ENCODE assay signal across 8 cellular contexts in genomic region chr1:20574686-20575543, GRCh38. TPM values are rescaled to one million over a fixed set of nuclear protein-coding genes. Genes with fewer than 3 reads are reported as not detected.
DNase-seq lines count a peak whose midpoint lies in the region; ATAC-seq and TF ChIP-seq lines count a peak whose summit lies in the region.

No MANE protein-coding gene starts in this region.

- DNase-seq in EL, result peak; percentile 88
- peak; percentile 68 for DNase-seq in SKM-1 treated with dmso at 0.1 percent for 144 hours (lab: John Stamatoyannopoulos, UW; ENCODE audit: unreplicated experiment)
- DNase-seq in adrenal gland, result peak; percentile 85 to 95 (median 93)
- peak; percentile 84 for DNase-seq in hepatocyte (ENCODE audit: low spot score)
- peak; percentile 59 to 84 (median 66) for DNase-seq in stimulated activated CD4-positive, alpha-beta T cell treated with anti-CD3 and anti-CD28 coated beads, Interleukin-12 subunit alpha, Interleukin-12 subunit beta, amount 100 ng/mL, for 48 hours (ENCODE audit: low read depth in 2 of 3, low spot score in 1 of 3)
- DNase-seq in dedifferentiated amniotic fluid mesenchymal stem cell (ENCODE audit: extremely low spot score), result no peak

- no peaks in the 10 kb centered on the region for H3K9me3 ChIP-seq in Loucy (ENCODE audit: insufficient read depth, low read depth, low read length)
- no peaks in the 10 kb centered on the region for H3K9me3 ChIP-seq in adrenal gland (replicated peaks in 1 of 3)
- no peaks in the 10 kb centered on the region for H3K9me3 ChIP-seq in hepatocyte (ENCODE audit: low read depth)

- H2AFZ ChIP-seq in Loucy (ENCODE audit: low read length) (peak overlapping the region; percentile 73; the same call in 1 of the 2 replicates), hepatocyte (no peak overlapping the region)

- H3K4me1 ChIP-seq in Loucy (ENCODE audit: insufficient read depth, low read length, poor library complexity, severe bottlenecking), result no peaks in the 10 kb centered on the region
- H3K4me1 ChIP-seq in adrenal gland (replicated peaks in 1 of 2), result no peaks in the 10 kb centered on the region
- H3K4me1 ChIP-seq in hepatocyte (ENCODE audit: insufficient read depth), result no peaks in the 10 kb centered on the region

- H3K9ac ChIP-seq in Loucy (ENCODE audit: low read depth, low read length, poor library complexity, severe bottlenecking), result no peak overlapping the region

- no peaks in the 10 kb centered on the region for H3F3A ChIP-seq in Loucy (ENCODE audit: low read depth)

- ATAC-seq in GM21390 (IDR thresholded peaks at IDR 0.05; ENCODE audit: unreplicated experiment), result no peak

- H3K36me3 ChIP-seq in Loucy (ENCODE audit: insufficient read depth, low read length) (no peaks in the 10 kb centered on the region), adrenal gland (replicated peaks in 1 of 2) (no peaks in the 10 kb centered on the region), hepatocyte (replicated peaks; ENCODE audit: insufficient read depth, low read depth) (no peaks in the 10 kb centered on the region)

- no peaks in the 10 kb centered on the region for H4K20me1 ChIP-seq in Loucy (ENCODE audit: insufficient read depth, low read length, poor library complexity, severe bottlenecking)
- no peaks in the 10 kb centered on the region for H4K20me1 ChIP-seq in hepatocyte (ENCODE audit: insufficient read depth, poor library complexity, severe bottlenecking)

- H3K27me3 ChIP-seq in Loucy (ENCODE audit: insufficient read depth, low read length, poor library complexity, severe bottlenecking), result no peaks in the 10 kb centered on the region
- H3K27me3 ChIP-seq in adrenal gland, result no peaks in the 10 kb centered on the region
- peaks cover 6% of the 10 kb centered on the region for H3K27me3 ChIP-seq in hepatocyte

- H3K27ac ChIP-seq in adrenal gland (no peak overlapping the region), hepatocyte (no peak overlapping the region)

- WGBS in adrenal gland, 4 donors, result 20 to 27% (median 21%) methylated on average over 17 to 18 of the region's 18 CpGs
- WGBS in hepatocyte (ENCODE audit: low lambda C conversion rate, missing lambda C conversion rate), result 35% methylated on average over 18 of the region's 18 CpGs

- H3K4me3 ChIP-seq in Loucy (ENCODE audit: low read length, poor library complexity, severe bottlenecking) (no peak overlapping the region), adrenal gland (no peak overlapping the region), hepatocyte (no peak overlapping the region)

- no peak for TF ChIP-seq POLR2A in adrenal gland (IDR thresholded peaks at IDR 0.05)

- H3K79me2 ChIP-seq in Loucy (ENCODE audit: insufficient read depth, low read length) (no peaks in the 10 kb centered on the region), hepatocyte (no peaks in the 10 kb centered on the region)

- intact Hi-C loops in adrenal gland (cut with DNase I), result loop anchor here in 1 of 2 donors (5.0 kb wide), 1 partner anchor 53 kb away; no protein-coding TSS in a partner anchor

- TF ChIP-seq CTCF in Loucy (conservative IDR thresholded peaks at IDR 0.05; ENCODE audit: low read length) (peak; percentile 91), adrenal gland (IDR thresholded peaks at IDR 0.05) (peak; percentile 73 to 87 (median 83)), hepatocyte (IDR thresholded peaks at IDR 0.05; ENCODE audit: poor library complexity) (peak; percentile 70)

- H3K9me2 ChIP-seq in Loucy (replicated peaks; ENCODE audit: low read depth, low read length) (no peaks in the 10 kb centered on the region), hepatocyte (replicated peaks; ENCODE audit: insufficient read depth) (no peaks in the 10 kb centered on the region)

- no peak overlapping the region for H3K4me2 ChIP-seq in Loucy (ENCODE audit: low read depth, low read length, poor library complexity, severe bottlenecking)
- H3K4me2 ChIP-seq in hepatocyte, result no peak overlapping the region

RNA-seq across cellular contexts. Expression of gene CDA, which starts 14.0 kb away (rescaled TPM):
- total RNA-seq in adrenal gland, result 1 to 10 TPM in 7 of 8 donors, not detected in 1; 1.2 to 4.8 (median 3.2) TPM
- 10 to 100 TPM in 2 of 3 donors, 1 to 10 TPM in 1; 5.3 to 11.8 (median 11.5) TPM for polyA plus RNA-seq in adrenal gland
- 2.1 and 3.2 TPM in 2 replicates for total RNA-seq in hepatocyte
- polyA plus RNA-seq in hepatocyte, result 2.1 and 3.8 TPM in 2 replicates

RNA-seq across cellular contexts. Expression of gene FAM43B, which starts 22.5 kb away (rescaled TPM):
- total RNA-seq in adrenal gland, result 10 to 100 TPM; 16.2 to 67.7 (median 41.6) TPM
- 10 to 100 TPM in 2 of 3 donors, 1 to 10 TPM in 1; 5.1 to 54.9 (median 30.4) TPM for polyA plus RNA-seq in adrenal gland
- total RNA-seq in hepatocyte, result 0.10 and 0.28 TPM in 2 replicates
- 0.81 and 1.3 TPM in 2 replicates for polyA plus RNA-seq in hepatocyte

RNA-seq across cellular contexts. Expression of gene PINK1, which starts 58.3 kb away (rescaled TPM):
- total RNA-seq in adrenal gland (100 to 1,000 TPM; 211 to 586 (median 306) TPM), hepatocyte (60.5 and 73.2 TPM in 2 replicates)
- polyA plus RNA-seq in adrenal gland (100 to 1,000 TPM; 109 to 146 (median 118) TPM), hepatocyte (84.1 and 96.4 TPM in 2 replicates)

Comparison
In these comparisons a context has a peak if more than half of its experiments do, and no peak if none do; other contexts are left out.
1. RNA of gene FAM43B, which starts 22.5 kb away (total RNA-seq): 16.2 to 67.7 TPM in adrenal gland; 0.10 to 0.28 TPM in hepatocyte; every median in the first group is over 10 times any median in the second.
2. Peak in every context shown above with its lines, with median percentiles within 50 percentile points of each other: CTCF ChIP-seq.